In the genomic region with DNA sequence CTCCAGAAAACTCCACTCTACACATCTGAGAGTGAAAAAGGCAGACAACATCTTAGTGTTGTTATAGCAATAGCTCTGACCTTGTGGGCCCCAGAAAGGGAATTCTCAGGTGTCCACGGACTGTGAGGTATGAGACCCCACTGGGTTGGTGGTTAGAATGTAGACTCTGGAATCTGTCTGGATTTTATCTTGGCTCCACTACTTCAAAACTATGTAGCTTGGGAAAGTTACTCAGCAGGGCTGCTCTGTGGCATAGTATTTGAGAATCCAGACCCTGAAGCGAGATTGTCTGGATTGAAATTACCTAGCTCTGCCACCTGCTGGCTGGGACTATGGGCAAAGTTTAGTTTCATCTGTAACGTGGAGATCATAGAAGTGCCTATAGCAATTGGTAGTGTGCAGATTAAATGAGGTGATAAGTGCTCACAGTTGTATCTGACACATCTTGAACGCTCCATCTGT, we compare ENCODE assay signal across 8 cellular contexts. TPM values are rescaled to one million over a fixed set of nuclear protein-coding genes. Genes with fewer than 3 reads are reported as not detected.
A peak's percentile ranks its signal among the peaks of the same experiment; 100 is the strongest.
DNase-seq lines count a peak whose midpoint lies in the region; ATAC-seq, FAIRE-seq and TF ChIP-seq lines count a peak whose summit lies in the region.

No MANE protein-coding gene starts in this region.

- POLR2A ChIA-PET in PC-9 (lab: Charles Lee; ENCODE audit: unreplicated experiment): interaction anchor here (0.6 kb wide), 1 partner anchor 56 kb away, joined by 5 read pairs; no protein-coding TSS in a partner anchor
- POLR2A ChIA-PET in activated naive CD8-positive, alpha-beta T cell treated with anti-CD3 and anti-CD28 coated beads, Interleukin-2, amount 10 ng/mL, durations not matched to agents 7 days and 5 days (lab: Charles Lee): interaction anchor here (1.0 to 2.7 kb wide), 4 partner anchors 20 to 25 kb away, joined by 4 to 11 read pairs (median 4); no protein-coding TSS in a partner anchor

- H2AFZ ChIP-seq in PC-9 (no peak overlapping the region), keratinocyte (ENCODE audit: control insufficient read depth, low read length) (no peak overlapping the region)

- no peaks in the 10 kb centered on the region for H3K9me2 ChIP-seq in PC-9 (ENCODE audit: insufficient read depth)

- no peaks in the 10 kb centered on the region for H3F3A ChIP-seq in PC-9 (ENCODE audit: insufficient read depth, low read depth)

- peak; percentile 88 for FAIRE-seq in keratinocyte (lab: Jason Lieb, UNC)

- H3K36me3 Mint-ChIP-seq in activated naive CD8-positive, alpha-beta T cell treated with anti-CD3 and anti-CD28 coated beads, Interleukin-2, amount 10 ng/mL, durations not matched to agents 7 days and 5 days: peaks cover 8% of the 10 kb centered on the region

- no peaks in the 10 kb centered on the region for H3K4me1 ChIP-seq in PC-9 (replicated peaks; ENCODE audit: insufficient read depth)
- peaks cover 14% of the 10 kb centered on the region for H3K4me1 ChIP-seq in keratinocyte (ENCODE audit: control insufficient read depth, extremely low read depth, insufficient read depth, low read length)

- no peak overlapping the region for H3K9ac ChIP-seq in keratinocyte (ENCODE audit: control insufficient read depth, extremely low read depth, insufficient read depth, low read length)

- H3K9me3 Mint-ChIP-seq in activated naive CD8-positive, alpha-beta T cell treated with anti-CD3 and anti-CD28 coated beads, Interleukin-2, amount 10 ng/mL, durations not matched to agents 7 days and 5 days: no peaks in the 10 kb centered on the region

- H3K36me3 ChIP-seq in PC-9 (ENCODE audit: low read depth) (no peaks in the 10 kb centered on the region), keratinocyte (ENCODE audit: control insufficient read depth in 2 of 2, extremely low read depth in 1 of 2, insufficient read depth in 2 of 2, low read length in 2 of 2) (peaks cover 0 to 3% of the 10 kb centered on the region in 2 experiments)

- no peak overlapping the region for H3K27ac ChIP-seq in PC-9
- H3K27ac ChIP-seq in keratinocyte (ENCODE audit: control insufficient read depth, insufficient read depth, low read length): no peak overlapping the region

- peak; percentile 49 for ATAC-seq in activated naive CD8-positive, alpha-beta T cell treated with anti-CD3 and anti-CD28 coated beads, Interleukin-2, amount 10 ng/mL, durations not matched to agents 7 days and 5 days (ENCODE audit: low read depth)
- peak; percentile 38 for ATAC-seq in stimulated activated naive CD8-positive, alpha-beta T cell treated with anti-CD3 and anti-CD28 coated beads, Interleukin-15, Interleukin-2, amounts not matched to agents 100 U/mL and 50 U/mL, for 24 hours

- H3K79me2 ChIP-seq in PC-9 (ENCODE audit: low read depth) (no peaks in the 10 kb centered on the region), keratinocyte (ENCODE audit: control insufficient read depth, insufficient read depth, low read length) (peaks cover 16% of the 10 kb centered on the region)

- DNase-seq in activated CD8-positive, alpha-beta memory T cell treated with anti-CD3 and anti-CD28 coated beads for 1 hour (ENCODE audit: extremely low read depth in 1 of 2, low read depth in 1 of 2): peak; percentile 27 to 40
- no peak for DNase-seq in activated CD8-positive, alpha-beta memory T cell treated with anti-CD3 and anti-CD28 coated beads for 24 hours
- no peak for DNase-seq in PC-9
- no peak for DNase-seq in activated naive CD8-positive, alpha-beta T cell treated with anti-CD3 and anti-CD28 coated beads, Interleukin-2, amount 10 ng/mL, durations not matched to agents 7 days and 5 days
- DNase-seq in keratinocyte (ENCODE audit: low read depth, low spot score): no peak
- DNase-seq in stimulated activated naive CD8-positive, alpha-beta T cell treated with anti-CD3 and anti-CD28 coated beads, Interleukin-15, Interleukin-2, amounts not matched to agents 100 U/mL and 50 U/mL, for 24 hours: peak; percentile 37
- no peak for DNase-seq in NCI-H2081 treated with DMSO at 0.1 percent for 48 hours (lab: John Stamatoyannopoulos, UW)
- DNase-seq in 8988T: no peak

- H3K27ac Mint-ChIP-seq in activated naive CD8-positive, alpha-beta T cell treated with anti-CD3 and anti-CD28 coated beads, Interleukin-2, amount 10 ng/mL, durations not matched to agents 7 days and 5 days: peak overlapping the region; percentile 52

- CTCF ChIA-PET in PC-9 (lab: Charles Lee): no interaction called here

- H3K27me3 Mint-ChIP-seq in activated naive CD8-positive, alpha-beta T cell treated with anti-CD3 and anti-CD28 coated beads, Interleukin-2, amount 10 ng/mL, durations not matched to agents 7 days and 5 days: no peaks in the 10 kb centered on the region

- intact Hi-C loops in PC-9 (cut with micrococcal nuclease; ENCODE audit: unreplicated experiment): no loop called here

- no TSS peak for BruUV-seq in PC-9 (replicated peaks; lab: Mats Ljungman, UMichigan)

- TF ChIP-seq CTCF in PC-9 (conservative IDR thresholded peaks at IDR 0.05) (peak; percentile 46; the same call in 1 of the 2 replicates), keratinocyte (optimal IDR thresholded peaks at IDR 0.05 in 1 of 3, IDR thresholded peaks at IDR 0.05 in 1 of 3, conservative IDR thresholded peaks at IDR 0.05 in 1 of 3; ENCODE audit: extremely low read depth in 1 of 3, insufficient read depth in 2 of 3, low read length in 3 of 3) (peak; percentile 52 to 72 (median 69))

- no peak overlapping the region for H3K4me2 ChIP-seq in PC-9
- H3K4me2 ChIP-seq in keratinocyte (ENCODE audit: control insufficient read depth, extremely low read depth, insufficient read depth, low read depth, low read length): no peak overlapping the region

- H3K4me3 Mint-ChIP-seq in activated naive CD8-positive, alpha-beta T cell treated with anti-CD3 and anti-CD28 coated beads, Interleukin-2, amount 10 ng/mL, durations not matched to agents 7 days and 5 days: no peak overlapping the region

- H4K20me1 ChIP-seq in PC-9 (ENCODE audit: insufficient read depth) (no peaks in the 10 kb centered on the region), keratinocyte (ENCODE audit: control insufficient read depth, extremely low read depth, insufficient read depth, low read length) (no peaks in the 10 kb centered on the region)

- H3K9me3 ChIP-seq in PC-9 (ENCODE audit: insufficient read depth, low read depth) (no peaks in the 10 kb centered on the region), keratinocyte (ENCODE audit: control insufficient read depth, low read depth, low read length) (no peaks in the 10 kb centered on the region)

- H3K27me3 ChIP-seq in PC-9 (ENCODE audit: insufficient read depth, low read depth): peaks cover 12% of the 10 kb centered on the region
- H3K27me3 ChIP-seq in keratinocyte (ENCODE audit: control insufficient read depth, extremely low read depth, insufficient read depth, low read length): no peaks in the 10 kb centered on the region

- dilution Hi-C loops in keratinocyte (cut with MboI; ENCODE audit: extremely low pct_ligation_motif_present, low sequenced_read_pairs): no loop called here

- no peaks in the 10 kb centered on the region for H3K9me1 ChIP-seq in keratinocyte (ENCODE audit: control insufficient read depth, extremely low read depth, insufficient read depth, low read length)

- H3K4me3 ChIP-seq in PC-9: no peak overlapping the region
- H3K4me3 ChIP-seq in keratinocyte (ENCODE audit: control insufficient read depth in 2 of 3, extremely low read depth in 1 of 3, insufficient read depth in 2 of 3, low read depth in 1 of 3, low read length in 3 of 3): no peak overlapping the region

- H3K4me1 Mint-ChIP-seq in activated naive CD8-positive, alpha-beta T cell treated with anti-CD3 and anti-CD28 coated beads, Interleukin-2, amount 10 ng/mL, durations not matched to agents 7 days and 5 days: peaks cover 40% of the 10 kb centered on the region

RNA-seq across cellular contexts. Expression of a gene that starts 25.8 kb away (rescaled TPM):
- total RNA-seq in PC-9 (2021): 21.6 and 32.1 TPM in 2 replicates
- total RNA-seq in activated naive CD8-positive, alpha-beta T cell treated with anti-CD3 and anti-CD28 coated beads, Interleukin-2, amount 10 ng/mL, durations not matched to agents 7 days and 5 days: 10 to 100 TPM; 75.2 to 79.8 TPM
- 10.8 to 14.2 TPM (median 13.8 TPM) in 3 replicates for polyA plus RNA-seq in keratinocyte
- polyA plus RNA-seq in keratinocyte (2011; ENCODE audit: low read depth): 25.2 TPM
- 9.4 and 12.4 TPM in 2 replicates for polyA plus RNA-seq in keratinocyte (2011; cell fraction: cytosol; rRNA removed)
- 36.0 and 40.0 TPM in 2 replicates for polyA plus RNA-seq in keratinocyte (2011; cell fraction: nucleus; rRNA removed)
- 14.2 and 17.1 TPM in 2 replicates for polyA plus RNA-seq in keratinocyte (2012; ENCODE audit: low replicate concordance)
- polyA minus RNA-seq in keratinocyte: 12.5 to 22.8 TPM (median 18.3 TPM) in 3 replicates
- 10.6 TPM for polyA minus RNA-seq in keratinocyte (2011; cell fraction: cytosol; rRNA and poly(A)+ RNA removed)
- 15.7 and 34.1 TPM in 2 replicates for polyA minus RNA-seq in keratinocyte (2011; cell fraction: nucleus; rRNA and poly(A)+ RNA removed)

Comparison
In these comparisons a context has a peak if more than half of its experiments do, and no peak if none do; other contexts are left out.
1. DNase-seq: peak in activated CD8-positive, alpha-beta memory T cell treated with anti-CD3 and anti-CD28 coated beads for 1 hour (2 of 2) and stimulated activated naive CD8-positive, alpha-beta T cell treated with anti-CD3 and anti-CD28 coated beads, Interleukin-15, Interleukin-2, amounts not matched to agents 100 U/mL and 50 U/mL, for 24 hours (single experiment); none in activated CD8-positive, alpha-beta memory T cell treated with anti-CD3 and anti-CD28 coated beads for 24 hours (single experiment), PC-9 (0 of 2), activated naive CD8-positive, alpha-beta T cell treated with anti-CD3 and anti-CD28 coated beads, Interleukin-2, amount 10 ng/mL, durations not matched to agents 7 days and 5 days (single experiment), keratinocyte (single experiment), NCI-H2081 treated with DMSO at 0.1 percent for 48 hours (single experiment) and 8988T (single experiment).